In the genomic region with DNA sequence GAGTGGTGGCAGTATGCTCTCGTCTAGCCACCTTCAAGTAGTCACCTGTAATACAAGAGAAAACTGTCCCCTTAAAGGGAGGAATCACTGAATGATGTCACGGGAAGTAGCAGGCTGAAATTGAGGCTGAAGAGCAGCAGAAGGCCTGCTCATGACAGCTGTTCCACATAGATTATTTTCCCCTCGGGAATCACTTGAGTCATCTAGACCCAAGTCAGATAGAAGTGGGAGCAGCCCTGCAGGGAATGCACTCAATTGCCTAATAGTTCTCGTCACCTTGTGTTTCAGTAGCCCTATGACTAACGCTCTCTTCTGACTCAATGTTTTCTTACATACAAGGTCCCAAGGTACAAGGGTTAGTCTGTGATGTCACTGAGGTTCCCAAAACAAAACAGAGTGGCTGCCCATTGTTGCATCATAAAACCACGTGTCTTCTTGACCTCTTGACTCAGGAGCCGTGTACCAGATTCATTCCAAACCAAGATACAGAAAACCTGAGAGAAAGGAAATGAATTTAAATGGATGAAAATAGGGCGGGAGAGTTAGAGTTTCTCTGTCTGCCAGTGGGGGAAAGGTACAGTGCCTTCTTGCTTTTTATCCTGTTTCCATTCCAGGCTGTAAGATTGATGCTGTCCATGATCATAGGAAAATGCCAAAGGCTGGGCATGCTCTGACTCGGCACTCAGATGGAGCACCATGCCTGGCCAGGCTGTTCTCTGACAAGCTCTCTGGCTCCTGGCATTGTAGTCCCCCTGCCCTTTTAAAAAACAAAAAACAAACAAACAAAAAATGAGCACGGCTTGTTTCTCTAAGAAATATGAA, we compare ENCODE assay signal across 1 cellular context.
TF ChIP-seq lines count a peak whose summit lies in the region.

No MANE protein-coding gene starts in this region.

TF ChIP-seq in HEK293, 187 proteins besides CTCF, POLR2A, EP300 and RAD21 (continued from another document):
- no peak for TF ChIP-seq REST (tag by site-specific recombination; IDR thresholded peaks at IDR 0.05)
- no peak for TF ChIP-seq ZNF132 (tag by site-specific recombination; IDR thresholded peaks at IDR 0.05; ENCODE audit: borderline replicate concordance)
- no peak for TF ChIP-seq ZNF521 (tag by site-specific recombination; IDR thresholded peaks at IDR 0.05)
- no peak for TF ChIP-seq OVOL3 (tag by site-specific recombination; IDR thresholded peaks at IDR 0.05)
- TF ChIP-seq SALL2 (tag by site-specific recombination; IDR thresholded peaks at IDR 0.05; ENCODE audit: borderline replicate concordance): no peak
- no peak for TF ChIP-seq ZNF16 (tag by site-specific recombination; IDR thresholded peaks at IDR 0.05; ENCODE audit: low read depth)
